ENCODE assay signal across 8 cellular contexts in genomic region chr14:75660630-75661498, GRCh38. TPM values are rescaled to one million over a fixed set of nuclear protein-coding genes. Genes with fewer than 3 reads are reported as not detected.
A peak's percentile ranks its signal among the peaks of the same experiment; 100 is the strongest.
DNase-seq lines count a peak whose midpoint lies in the region; ATAC-seq, FAIRE-seq and TF ChIP-seq lines count a peak whose summit lies in the region.

TSS of gene ERG28 (minus strand) at chr14:75660876. CDS start at chr14:75657502, 3,374 bp downstream.
TSS of gene TTLL5 (plus strand) at chr14:75661246. CDS start at chr14:75663150, 1,904 bp downstream.

- peaks cover 8% of the 10 kb centered on the region; the same call in 1 of the 2 replicates for H3K79me1 ChIP-seq in H1 (ENCODE audit: low read depth, low read length)

- peak within 1 kb of the TSS; percentile 40 for H3K56ac ChIP-seq in H1 (replicated peaks; ENCODE audit: insufficient read length, low read depth, low read length)

- peak within 1 kb of the TSS; percentile 92 for H3K4me3 Mint-ChIP-seq in memory B cell

- H3K79me2 ChIP-seq in H1 (ENCODE audit: control insufficient read depth in 1 of 2, insufficient read depth in 2 of 2, low read length in 2 of 2), result peaks cover 0 to 41% of the 10 kb centered on the region in 2 experiments; a peak in 3 of 4 replicates

- POLR2A ChIA-PET in H1 (lab: Charles Lee; ENCODE audit: partially characterized antibody), result interaction anchor here (0.6 to 2.6 kb wide), 14 partner anchors 9 to 662 kb away, joined by 3 to 22 read pairs (median 3); partner anchors contain the start of genes FLVCR2 and JDP2

- peak within 1 kb of the TSS; percentile 92 for H3K27ac Mint-ChIP-seq in memory B cell

- WGBS in H1 (ENCODE audit: extremely low coverage in 1 of 2, insufficient coverage in 1 of 2, insufficient read length in 1 of 2, insufficient replicate concordance in 2 of 2, low coverage in 1 of 2, low lambda C conversion rate in 2 of 2, missing lambda C conversion rate in 1 of 2), 2 experiments, result 2% methylated on average over 28 of the region's 60 CpGs; no CpG with 5 or more reads in 1 of the 2 experiments

- H3K9me3 ChIP-seq in H1 (ENCODE audit: insufficient read depth in 2 of 2, low read depth in 1 of 2, low read length in 1 of 2), result no peaks in the 10 kb centered on the region

- H2BK15ac ChIP-seq in H1 (ENCODE audit: low read length), result no peak within 1 kb of the TSS

- peak within 1 kb of the TSS; percentile 54 for H4K5ac ChIP-seq in H1 (ENCODE audit: insufficient read length, low read depth, low read length)

- TF ChIP-seq CTCF in H1 (IDR thresholded peaks at IDR 0.05; ENCODE audit: control extremely low read depth in 1 of 3, insufficient read depth in 1 of 3, low read depth in 1 of 3, low read length in 3 of 3), result no peak

- peaks cover 2% of the 10 kb centered on the region for H3K36me3 Mint-ChIP-seq in memory B cell

- H3K9me3 Mint-ChIP-seq in memory B cell, result no peaks in the 10 kb centered on the region

- TF ChIP-seq RAD21 in H1 (IDR thresholded peaks at IDR 0.05 in 1 of 2, conservative IDR thresholded peaks at IDR 0.05 in 1 of 2; ENCODE audit: low read depth in 2 of 2, low read length in 2 of 2), result no peak

- H2BK120ac ChIP-seq in H1 (replicated peaks; ENCODE audit: low read depth, low read length), result no peak within 1 kb of the TSS

- H2BK20ac ChIP-seq in H1 (ENCODE audit: low read length), result no peak within 1 kb of the TSS

- H3K27me3 ChIP-seq in H1 (replicated peaks in 1 of 4; ENCODE audit: control insufficient read depth in 3 of 4, extremely low read depth in 1 of 4, insufficient read depth in 3 of 4, low read length in 3 of 4), result no peaks in the 10 kb centered on the region

- peak; percentile 25 to 45; a peak in 2 of 3 replicates for TF ChIP-seq POLR2A in H1 (IDR thresholded peaks at IDR 0.05; ENCODE audit: control extremely low read depth in 1 of 2, low read depth in 2 of 2, low read length in 2 of 2)

- peak within 1 kb of the TSS; percentile 53 for H3K18ac ChIP-seq in H1 (ENCODE audit: extremely low read depth, low read length)

- TF ChIP-seq EP300 in H1 (IDR thresholded peaks at IDR 0.05; ENCODE audit: borderline replicate concordance in 1 of 2, low read depth in 2 of 2, low read length in 2 of 2), result no peak; a peak in 1 of 3 replicates

- H2AFZ ChIP-seq in H1 (ENCODE audit: low read length), result peak within 1 kb of the TSS; percentile 65

- FAIRE-seq in HTR-8/SVneo (lab: Jason Lieb, UNC), result peak; percentile 100
- FAIRE-seq in H1 (lab: Jason Lieb, UNC), result peak; percentile 7

- peak within 1 kb of the TSS; percentile 63 to 93 for H3K4me2 ChIP-seq in H1 (ENCODE audit: insufficient read depth in 1 of 2, low read depth in 2 of 2, low read length in 2 of 2)

- peaks cover 13% of the 10 kb centered on the region for H3K4me1 Mint-ChIP-seq in memory B cell

- peaks cover 0 to 2% (median 0%) of the 10 kb centered on the region in 4 experiments; a peak in 2 of 7 replicates for H3K4me1 ChIP-seq in H1 (replicated peaks in 1 of 4; ENCODE audit: control insufficient read depth in 3 of 4, insufficient read depth in 4 of 4, low read length in 3 of 4)

- no peak within 1 kb of the TSS for H3K23ac ChIP-seq in H1 (ENCODE audit: insufficient read length)

- peak within 1 kb of the TSS; percentile 67 for H3K27ac ChIP-seq in H1 (ENCODE audit: low read depth, low read length)

- ATAC-seq in GM21367 (IDR thresholded peaks at IDR 0.05; ENCODE audit: unreplicated experiment) (peak; percentile 88), memory B cell (ENCODE audit: low read depth) (peak; percentile 89)

- H3K9ac ChIP-seq in H1 (replicated peaks in 1 of 4; ENCODE audit: extremely low read depth in 1 of 4, low read depth in 3 of 4, low read length in 3 of 4), result peak within 1 kb of the TSS; percentile 55 to 95 (median 76)

- peaks cover 4 to 27% (median 11%) of the 10 kb centered on the region in 4 experiments for H3K36me3 ChIP-seq in H1 (ENCODE audit: control insufficient read depth in 2 of 4, insufficient read depth in 4 of 4, low read length in 3 of 4)

- peaks cover 0 to 2% of the 10 kb centered on the region in 2 experiments for H4K20me1 ChIP-seq in H1 (replicated peaks in 1 of 2; ENCODE audit: control insufficient read depth in 1 of 2, insufficient read depth in 2 of 2, low read length in 2 of 2)

- no peak within 1 kb of the TSS for H3K4ac ChIP-seq in H1 (replicated peaks; ENCODE audit: insufficient read length, low read depth, low read length)

- no peak within 1 kb of the TSS for H4K91ac ChIP-seq in H1 (replicated peaks; ENCODE audit: insufficient read length, low read length)

- peak within 1 kb of the TSS; percentile 44; the same call in 1 of the 2 replicates for H2BK12ac ChIP-seq in H1 (ENCODE audit: low read depth, low read length)

- H3K4me3 ChIP-seq in H1 (ENCODE audit: extremely low read depth in 1 of 4, insufficient read depth in 2 of 4, low read depth in 3 of 4, low read length in 4 of 4), result peak within 1 kb of the TSS; percentile 67 to 88 (median 83)

- 0 out of 2 replicates have a peak, but pooled peaks cover 6% of the 10 kb centered on the region for H3K23me2 ChIP-seq in H1 (ENCODE audit: low read depth, low read length)

- H3K27me3 Mint-ChIP-seq in memory B cell, result no peaks in the 10 kb centered on the region

- no peak within 1 kb of the TSS for H2AK5ac ChIP-seq in H1 (ENCODE audit: low read depth, low read length)

- CTCF ChIA-PET in H1 (lab: Charles Lee; ENCODE audit: partially characterized antibody), result interaction anchor here (0.6 to 13.7 kb wide), 7 partner anchors 11 to 670 kb away, joined by 3 to 348 read pairs (median 3); partner anchors contain the start of genes FLVCR2 and TGFB3

- DNase-seq in COLO829 (ENCODE audit: low spot score) (peak; percentile 98), HTR-8/SVneo (ENCODE audit: insufficient read length, low spot score) (peak; percentile 100), NOMO-1 treated with dmso at 0.1 percent for 144 hours (lab: John Stamatoyannopoulos, UW; ENCODE audit: unreplicated experiment) (peak; percentile 97), H1 (ENCODE audit: low read depth in 1 of 2, low spot score in 2 of 2) (peak; percentile 95 to 98), memory B cell (ENCODE audit: low spot score in 2 of 2) (peak; percentile 86 to 93)
- peak; percentile 88 to 93 (median 88) for DNase-seq in activated CD8-positive, alpha-beta memory T cell treated with anti-CD3 and anti-CD28 coated beads for 48 hours (ENCODE audit: low read depth in 2 of 3, low spot score in 2 of 3)
- DNase-seq in stimulated activated CD8-positive, alpha-beta memory T cell treated with anti-CD3 and anti-CD28 coated beads, Interleukin-12 subunit alpha, Interleukin-12 subunit beta, amount 100 ng/mL, for 24 hours (ENCODE audit: extremely low read depth), result peak; percentile 93

- H3K14ac ChIP-seq in H1 (ENCODE audit: insufficient read length), result no peak within 1 kb of the TSS

- peak within 1 kb of the TSS; percentile 86 for H2BK5ac ChIP-seq in H1 (ENCODE audit: low read depth, low read length)

- peak within 1 kb of the TSS; percentile 94; the same call in 1 of the 2 replicates for H4K8ac ChIP-seq in H1 (ENCODE audit: extremely low read depth, insufficient read depth, low read length)

TF ChIP-seq in H1, 55 proteins besides CTCF, POLR2A, EP300 and RAD21 (continues in another document):
- TF ChIP-seq CEBPB (IDR thresholded peaks at IDR 0.05; ENCODE audit: low read depth, low read length) (no peak), CHD2 (IDR thresholded peaks at IDR 0.05; ENCODE audit: low read length) (peak; percentile 87), HDAC2 (IDR thresholded peaks at IDR 0.05; ENCODE audit: borderline replicate concordance in 1 of 2, low read depth in 2 of 2, low read length in 2 of 2) (peak in 1 of 2 experiments; percentile 10; a peak in 2 of 4 replicates), TCF12 (IDR thresholded peaks at IDR 0.05; ENCODE audit: low read depth, low read length) (no peak), EZH2 (IDR thresholded peaks at IDR 0.05; ENCODE audit: low read depth, low read length, severe bottlenecking) (no peak), SRF (IDR thresholded peaks at IDR 0.05; ENCODE audit: low read depth, low read length) (peak; percentile 73), ATF3 (IDR thresholded peaks at IDR 0.05; ENCODE audit: insufficient read depth, low read depth, low read length) (peak; percentile 64; the same call in 1 of the 2 replicates), TAF7 (optimal IDR thresholded peaks at IDR 0.05; ENCODE audit: borderline replicate concordance, low read depth, low read length) (peak; percentile 44), KDM4A (IDR thresholded peaks at IDR 0.05; ENCODE audit: low read depth, low read length, severe bottlenecking) (peak; percentile 67), KDM5A (IDR thresholded peaks at IDR 0.05; ENCODE audit: low read length) (peak; percentile 50; the same call in 1 of the 2 replicates), TAF1 (IDR thresholded peaks at IDR 0.05; ENCODE audit: low read depth, low read length) (peak; percentile 84; the same call in 1 of the 2 replicates), ZNF274 (IDR thresholded peaks at IDR 0.05; ENCODE audit: borderline replicate concordance, extremely low read depth, low read length) (no peak)

RNA-seq across cellular contexts. Expression of gene ERG28, which starts in this region (rescaled TPM):
- total RNA-seq in H1 (2021; fragmentation: NEBNext Ultra II Directional; extraction: Animal tissue kit (Norgen Biotek cat#: 25700)), result 30.5 and 32.6 TPM in 2 replicates
- 45.3 and 56.7 TPM in 2 replicates for polyA plus RNA-seq in H1 (2011; rRNA removed)
- 42.6 TPM for polyA plus RNA-seq in H1 (2011; cell fraction: cytosol; rRNA removed)
- 21.8 TPM for polyA plus RNA-seq in H1 (2011; cell fraction: nucleus; rRNA removed)
- polyA plus RNA-seq in H1 (2012, experiment 1 of 2), result 31.8 to 37.4 TPM (median 35.1 TPM) in 4 replicates
- polyA plus RNA-seq in H1 (2012, experiment 2 of 2), result 56.3 TPM
- 81.1 TPM for polyA plus RNA-seq in H1 (2013, experiment 1 of 2)
- 112 TPM for polyA plus RNA-seq in H1 (2013, experiment 2 of 2)
- polyA minus RNA-seq in H1 (2011; rRNA and poly(A)+ RNA removed), result 21.5 and 23.6 TPM in 2 replicates
- polyA minus RNA-seq in H1 (2011; cell fraction: cytosol; rRNA and poly(A)+ RNA removed), result 9.3 TPM
- polyA minus RNA-seq in H1 (2011; cell fraction: nucleus; rRNA and poly(A)+ RNA removed), result 11.7 TPM

RNA-seq across cellular contexts. Expression of gene TTLL5, which starts in this region (rescaled TPM):
- total RNA-seq in H1 (2021; fragmentation: NEBNext Ultra II Directional; extraction: Animal tissue kit (Norgen Biotek cat#: 25700)), result 44.6 and 45.9 TPM in 2 replicates
- 14.8 and 16.1 TPM in 2 replicates for polyA plus RNA-seq in H1 (2011; rRNA removed)
- 15.9 TPM for polyA plus RNA-seq in H1 (2011; cell fraction: cytosol; rRNA removed)
- polyA plus RNA-seq in H1 (2011; cell fraction: nucleus; rRNA removed), result 22.9 TPM
- 22.8 to 31.8 TPM (median 23.2 TPM) in 4 replicates for polyA plus RNA-seq in H1 (2012, experiment 1 of 2)
- 2.7 TPM for polyA plus RNA-seq in H1 (2012, experiment 2 of 2)
- 24.5 TPM for polyA plus RNA-seq in H1 (2013, experiment 1 of 2)
- polyA plus RNA-seq in H1 (2013, experiment 2 of 2), result 25.2 TPM
- 52.0 and 82.4 TPM in 2 replicates for polyA minus RNA-seq in H1 (2011; rRNA and poly(A)+ RNA removed)
- 23.4 TPM for polyA minus RNA-seq in H1 (2011; cell fraction: cytosol; rRNA and poly(A)+ RNA removed)
- polyA minus RNA-seq in H1 (2011; cell fraction: nucleus; rRNA and poly(A)+ RNA removed), result 104 TPM

Comparison
In these comparisons a context has a peak if more than half of its experiments do, and no peak if none do; other contexts are left out.
1. Peak in every context shown above with its lines: DNase-seq, ATAC-seq, H3K4me3 ChIP-seq and H3K27ac ChIP-seq.